In the genomic region with DNA sequence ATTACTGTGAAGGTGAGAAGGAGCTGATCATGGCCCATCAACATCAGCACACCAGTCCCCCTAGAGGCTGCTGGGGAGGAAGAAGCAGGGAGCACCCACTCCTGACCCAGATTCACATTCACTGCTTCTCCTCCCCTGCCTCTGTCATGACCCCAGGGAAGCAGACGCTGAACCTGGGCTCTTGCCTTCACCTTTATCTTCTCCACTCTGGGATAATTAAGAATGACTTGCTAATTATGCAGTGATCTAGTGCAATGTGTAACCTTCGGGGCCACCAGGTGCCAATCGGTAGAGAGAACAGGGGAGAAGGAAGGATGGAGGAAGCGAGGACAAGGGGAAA, we compare ENCODE assay signal across 13 cellular contexts. TPM values are rescaled to one million over a fixed set of nuclear protein-coding genes. Genes with fewer than 3 reads are reported as not detected.
DNase-seq lines count a peak whose midpoint lies in the region; ATAC-seq and TF ChIP-seq lines count a peak whose summit lies in the region.
"Had no signal": no experiment of that assay in that cellular context is flagged by ENCODE, and none has a peak within 500 bp of the region (broad histone marks: within the 10 kb centered on the region; RNA-seq: fewer than 3 reads in every experiment).

No MANE protein-coding gene starts in this region.

- no peaks in the 10 kb centered on the region for H4K20me1 ChIP-seq in H9 (ENCODE audit: control insufficient read depth, insufficient read depth, insufficient read length)

- no peaks in the 10 kb centered on the region for H3K23me2 ChIP-seq in H9 (ENCODE audit: insufficient read length, low read depth, low read length, poor library complexity, severe bottlenecking)

- H3K4me2 ChIP-seq in H9 (ENCODE audit: insufficient read depth, insufficient read length, low read length) = no peak overlapping the region

- H3K4ac ChIP-seq in H9 (ENCODE audit: low read depth, low read length) = no peak overlapping the region

- DNase-seq in GM10266 (ENCODE audit: extremely low spot score) (no peak), H9 (no peak), cerebellar cortex (ENCODE audit: low spot score) (peak; percentile 19), osteocyte (ENCODE audit: extremely low spot score, unreplicated experiment) (peak; percentile 76), NCI-H226 (no peak)
- DNase-seq in activated CD8-positive, alpha-beta memory T cell treated with anti-CD3 and anti-CD28 coated beads, Interleukin-2, amount 50 U/mL, for 4 hours = no peak
- DNase-seq: activated CD4-positive, CD25-positive, alpha-beta regulatory T cell; SHP77 treated with DMSO at 0.1 percent for 48 hours; stimulated activated naive CD4-positive, alpha-beta T cell had no signal

- H2BK12ac ChIP-seq in H9 (ENCODE audit: insufficient read length, low read depth, low read length) = no peak overlapping the region

- H2BK5ac ChIP-seq in H9 (ENCODE audit: insufficient read length, low read length) = no peak overlapping the region

- H3K4me1 Mint-ChIP-seq in H9 (no peaks in the 10 kb centered on the region), osteocyte (ENCODE audit: unreplicated experiment) (no peaks in the 10 kb centered on the region)

- H3K9ac ChIP-seq in H9 (ENCODE audit: extremely low read depth, insufficient read length, low read length) = no peak overlapping the region

- no peaks in the 10 kb centered on the region for H3K9me3 ChIP-seq in H9 (ENCODE audit: control insufficient read depth, low read depth, low read length)
- H3K9me3 ChIP-seq: left lung had no signal

- H3K27ac Mint-ChIP-seq in H9 = peak overlapping the region in 1 of 3 experiments; percentile 41; a peak in 1 of 7 replicates
- H3K27ac Mint-ChIP-seq in osteocyte (ENCODE audit: unreplicated experiment) = no peak overlapping the region

- H3K27me3 ChIP-seq in H9 (ENCODE audit: insufficient read depth, low read length) = no peaks in the 10 kb centered on the region
- H3K27me3 ChIP-seq: left lung had no signal

- H3K79me1 ChIP-seq in H9 (ENCODE audit: insufficient read depth, low read depth, low read length, poor library complexity, severe bottlenecking) = no peaks in the 10 kb centered on the region

- TF ChIP-seq CTCF in GM10266 (IDR thresholded peaks at IDR 0.05; ENCODE audit: control insufficient read depth, insufficient read depth, low read depth, missing control alignments) (peak; percentile 4), H9 (conservative IDR thresholded peaks at IDR 0.05) (peak; percentile 39; the same call in 1 of the 3 replicates), osteocyte (IDR thresholded peaks at IDR 0.05) (no peak)

- no peak overlapping the region for H3K18ac ChIP-seq in H9 (ENCODE audit: insufficient read length, low read depth, low read length)

- no peak overlapping the region for H4K8ac ChIP-seq in H9 (replicated peaks; ENCODE audit: insufficient read length, low read depth, low read length)

- H3K4me3 Mint-ChIP-seq in H9 (no peak overlapping the region), osteocyte (ENCODE audit: unreplicated experiment) (no peak overlapping the region)

- no peaks in the 10 kb centered on the region for H3K79me2 ChIP-seq in H9 (ENCODE audit: insufficient read depth, low read length)

- no peak overlapping the region for H3T11ph ChIP-seq in H9 (ENCODE audit: low read length)

- no peaks in the 10 kb centered on the region for H3K4me1 ChIP-seq in H9 (ENCODE audit: insufficient read depth, low read length)

- no peak overlapping the region for H4K5ac ChIP-seq in H9 (ENCODE audit: insufficient read length, low read depth, low read length)

- H2AFZ ChIP-seq in H9 (ENCODE audit: low read length) = no peak overlapping the region

- no peak overlapping the region for H2BK15ac ChIP-seq in H9 (ENCODE audit: low read depth, low read length)

- peaks cover 8 to 19% (median 12%) of the 10 kb centered on the region in 3 experiments; a peak in 6 of 7 replicates for H3K36me3 Mint-ChIP-seq in H9 (ENCODE audit: insufficient read depth in 1 of 3, low read depth in 3 of 3)
- H3K36me3 Mint-ChIP-seq in osteocyte (ENCODE audit: unreplicated experiment) = peaks cover 14% of the 10 kb centered on the region

- H2AK5ac ChIP-seq in H9 (ENCODE audit: insufficient read length, low read length) = no peak overlapping the region

- WGBS in H9 (ENCODE audit: extremely low coverage, insufficient read length, low lambda C conversion rate) = no CpG with 5 or more reads among the region's 4 CpGs

- H3K9me3 Mint-ChIP-seq in H9 (no peaks in the 10 kb centered on the region), osteocyte (ENCODE audit: unreplicated experiment) (no peaks in the 10 kb centered on the region)

- ATAC-seq in GM21717 (IDR thresholded peaks at IDR 0.05; ENCODE audit: unreplicated experiment) = no peak
- ATAC-seq in GM19397 (IDR thresholded peaks at IDR 0.05; ENCODE audit: unreplicated experiment) = no peak

- no peak overlapping the region for H2BK120ac ChIP-seq in H9 (ENCODE audit: low read depth, low read length, poor library complexity, severe bottlenecking)

- H3K23ac ChIP-seq in H9 (ENCODE audit: insufficient read length, low read depth, low read length) = no peak overlapping the region

- H3K14ac ChIP-seq in H9 (ENCODE audit: insufficient read depth, low read length) = no peak overlapping the region

- H2BK20ac ChIP-seq in H9 (ENCODE audit: low read depth, low read length, poor library complexity, severe bottlenecking) = no peak overlapping the region

- H3K27me3 Mint-ChIP-seq in H9 (ENCODE audit: low read depth) = no peaks in the 10 kb centered on the region
- H3K27me3 Mint-ChIP-seq in osteocyte (ENCODE audit: unreplicated experiment) = no peaks in the 10 kb centered on the region

- no peak overlapping the region for H4K91ac ChIP-seq in H9 (ENCODE audit: insufficient read length, low read depth, low read length)

- no peak overlapping the region for H3K27ac ChIP-seq in H9 (ENCODE audit: insufficient read length, low read depth, low read length)

- H3K56ac ChIP-seq in H9 (ENCODE audit: insufficient read length, low read depth, low read length) = no peak overlapping the region

RNA-seq across cellular contexts. Expression of a gene that starts 44.4 kb away (rescaled TPM):
- total RNA-seq in H9 (2021) (0.50 and 0.55 TPM in 2 replicates), osteocyte (0.37 and 0.56 TPM in 2 replicates)
- total RNA-seq: NCI-H460 had no signal

Comparison
In these comparisons a context has a peak if more than half of its experiments do, and no peak if none do; other contexts are left out.
1. DNase-seq: peak in cerebellar cortex (single experiment) and osteocyte (single experiment); none in GM10266 (single experiment), H9 (single experiment), NCI-H226 (single experiment) and activated CD8-positive, alpha-beta memory T cell treated with anti-CD3 and anti-CD28 coated beads, Interleukin-2, amount 50 U/mL, for 4 hours (single experiment).